13 cellular contexts compared by ENCODE assay signal in the genomic region with DNA sequence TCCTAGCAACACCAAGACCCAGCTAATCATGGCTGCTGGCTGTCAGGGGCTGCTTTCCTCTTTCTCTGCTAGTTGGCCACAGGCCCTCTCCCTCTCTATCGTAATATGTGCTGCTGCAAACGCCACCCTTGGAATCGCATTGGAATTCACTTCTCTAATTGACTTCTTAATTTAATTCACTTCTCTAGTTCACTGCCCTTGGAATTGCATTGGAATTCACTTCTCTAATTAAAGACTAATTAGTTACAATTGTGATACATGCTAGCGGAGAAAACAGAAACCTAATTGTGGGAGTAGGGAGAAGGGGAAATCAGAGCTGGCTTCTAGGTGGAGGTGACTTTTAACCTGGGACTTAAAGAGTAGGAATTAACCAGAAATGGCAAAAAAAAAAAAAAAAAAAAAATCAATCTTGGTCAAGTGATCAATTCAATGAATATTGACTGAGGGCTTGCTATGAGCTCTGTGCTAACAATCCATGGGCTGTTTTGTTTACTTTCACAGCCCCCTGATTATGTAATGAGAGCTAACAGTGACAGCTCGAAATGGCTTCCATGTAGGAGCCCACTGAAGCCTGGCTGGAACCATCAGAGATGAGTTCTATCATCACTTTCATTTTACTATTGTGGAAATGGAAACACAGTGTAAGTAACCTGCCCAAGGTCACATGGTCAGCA.
"Had no signal": no experiment of that assay in that cellular context is flagged by ENCODE, and none has a peak within 500 bp of the region (broad histone marks: within the 10 kb centered on the region; RNA-seq: fewer than 3 reads in every experiment).

No MANE protein-coding gene starts in this region.

- H3K27ac ChIP-seq: coronary artery, gastrocnemius medialis, heart right ventricle, parathyroid adenoma, transverse colon had no signal

- H3K27me3 Mint-ChIP-seq: activated CD4-positive, alpha-beta T cell treated with anti-CD3 and anti-CD28 coated beads, Interleukin-2, amount 10 ng/mL, durations not matched to agents 7 days and 5 days; activated naive CD4-positive, alpha-beta T cell treated with anti-CD3 and anti-CD28 coated beads, Interleukin-2, amount 10 ng/mL, durations not matched to agents 7 days and 5 days had no signal

- H3K4me1 ChIP-seq: gastrocnemius medialis, heart right ventricle, parathyroid adenoma, transverse colon had no signal

- H3K4me1 Mint-ChIP-seq: activated naive CD4-positive, alpha-beta T cell treated with anti-CD3 and anti-CD28 coated beads, Interleukin-2, amount 10 ng/mL, durations not matched to agents 7 days and 5 days had no signal

- H3K9ac ChIP-seq: parathyroid adenoma had no signal

- H3K9me3 Mint-ChIP-seq: activated CD4-positive, alpha-beta T cell treated with anti-CD3 and anti-CD28 coated beads, Interleukin-2, amount 10 ng/mL, durations not matched to agents 7 days and 5 days; activated naive CD4-positive, alpha-beta T cell treated with anti-CD3 and anti-CD28 coated beads, Interleukin-2, amount 10 ng/mL, durations not matched to agents 7 days and 5 days; activated T-helper 1 cell treated with anti-CD3 and anti-CD28 coated beads, Interleukin-12 subunit alpha, Interleukin-12 subunit beta, Interleukin-2, Interleukin-4 antibody, amounts not matched to agents 30 ng/mL and 10 ng/mL and 1 ng/mL, durations not matched to agents 14 hours and 24 hours and 36 hours; WTC11 had no signal

- DNase-seq: activated CD4-positive, alpha-beta T cell treated with anti-CD3 and anti-CD28 coated beads, Interleukin-2, amount 10 ng/mL, durations not matched to agents 7 days and 5 days; activated naive CD4-positive, alpha-beta T cell treated with anti-CD3 and anti-CD28 coated beads, Interleukin-2, amount 10 ng/mL, durations not matched to agents 7 days and 5 days; central memory CD4-positive, alpha-beta T cell; effector CD4-positive, alpha-beta T cell; gastrocnemius medialis; heart right ventricle; islet precursor cell; stimulated activated CD4-positive, alpha-beta T cell treated with anti-CD3 and anti-CD28 coated beads, Interleukin-4, amount 100 ng/mL, for 24 hours; transverse colon had no signal

- H3K27ac Mint-ChIP-seq: activated CD4-positive, alpha-beta T cell treated with anti-CD3 and anti-CD28 coated beads, Interleukin-2, amount 10 ng/mL, durations not matched to agents 7 days and 5 days; activated naive CD4-positive, alpha-beta T cell treated with anti-CD3 and anti-CD28 coated beads, Interleukin-2, amount 10 ng/mL, durations not matched to agents 7 days and 5 days; activated T-helper 1 cell treated with anti-CD3 and anti-CD28 coated beads, Interleukin-12 subunit alpha, Interleukin-12 subunit beta, Interleukin-2, Interleukin-4 antibody, amounts not matched to agents 30 ng/mL and 10 ng/mL and 1 ng/mL, durations not matched to agents 14 hours and 24 hours and 36 hours; WTC11 had no signal

- ATAC-seq: gastrocnemius medialis, heart right ventricle, WTC11 had no signal

- H3K27me3 ChIP-seq: gastrocnemius medialis, heart right ventricle, transverse colon had no signal

- H3K4me3 Mint-ChIP-seq: activated CD4-positive, alpha-beta T cell treated with anti-CD3 and anti-CD28 coated beads, Interleukin-2, amount 10 ng/mL, durations not matched to agents 7 days and 5 days; activated naive CD4-positive, alpha-beta T cell treated with anti-CD3 and anti-CD28 coated beads, Interleukin-2, amount 10 ng/mL, durations not matched to agents 7 days and 5 days; activated T-helper 1 cell treated with anti-CD3 and anti-CD28 coated beads, Interleukin-12 subunit alpha, Interleukin-12 subunit beta, Interleukin-2, Interleukin-4 antibody, amounts not matched to agents 30 ng/mL and 10 ng/mL and 1 ng/mL, durations not matched to agents 14 hours and 24 hours and 36 hours; WTC11 had no signal

- H3K9me3 ChIP-seq: gastrocnemius medialis, heart right ventricle, transverse colon had no signal

- H2AFZ ChIP-seq: parathyroid adenoma had no signal

- H3K4me3 ChIP-seq: coronary artery, gastrocnemius medialis, heart right ventricle, transverse colon had no signal
